Comparison of ENCODE assay signal across 8 cellular contexts in the genomic region with DNA sequence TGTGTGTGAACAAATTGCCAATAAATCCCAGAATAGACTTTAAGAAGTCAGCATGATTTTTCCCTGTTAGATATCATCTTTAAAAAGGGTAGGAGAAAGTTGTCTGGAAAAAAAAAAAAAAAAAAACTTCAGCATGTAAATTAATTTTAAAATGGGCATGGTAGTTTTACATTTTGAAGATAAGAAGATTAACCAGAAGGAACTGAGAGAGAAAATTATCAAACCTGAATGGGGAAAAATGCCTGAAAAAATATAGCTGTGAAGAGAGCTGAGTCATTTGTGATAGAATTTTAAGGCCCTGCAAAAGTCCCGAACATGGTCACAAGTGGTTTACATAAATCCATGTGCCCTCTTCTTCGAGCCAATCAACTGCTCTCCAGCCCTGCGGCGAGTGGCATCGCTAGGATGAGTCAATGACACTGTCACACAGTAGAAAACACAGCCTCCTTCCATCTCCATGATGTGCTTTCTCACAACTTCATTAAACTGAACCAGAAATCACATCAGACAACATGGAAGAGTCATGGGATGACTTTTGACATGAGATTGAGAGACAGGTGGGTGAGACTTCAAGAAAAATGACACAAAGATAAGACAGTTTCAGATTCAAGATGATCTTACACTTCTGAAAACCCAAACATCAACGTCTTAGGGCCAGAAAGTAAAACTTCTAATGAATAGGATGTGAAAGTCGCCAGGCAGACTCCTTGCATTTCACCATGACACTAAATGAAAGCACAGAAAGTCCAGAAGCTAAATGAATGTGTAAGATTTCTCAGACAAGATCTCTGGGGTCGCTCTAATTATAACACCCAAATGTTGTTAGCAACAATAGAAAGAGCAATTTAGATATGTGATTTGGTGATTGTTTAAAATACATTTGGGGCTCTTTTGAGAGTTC.
DNase-seq lines count a peak whose midpoint lies in the region; ATAC-seq and TF ChIP-seq lines count a peak whose summit lies in the region.

No MANE protein-coding gene starts in this region.

- peak; percentile 31 for DNase-seq in activated CD4-positive, alpha-beta T cell treated with anti-CD3 and anti-CD28 coated beads, Interleukin-2, amount 10 ng/mL, durations not matched to agents 7 days and 5 days
- DNase-seq in stimulated activated CD4-positive, alpha-beta T cell treated with anti-CD3 and anti-CD28 coated beads, Interleukin-1b, Interleukin-23, amount 100 ng/mL, for 4 hours (ENCODE audit: low read depth in 2 of 2), result peak; percentile 12 to 51
- DNase-seq in RKO (ENCODE audit: low spot score) (no peak), chondrocyte (ENCODE audit: low spot score) (no peak), gastrocnemius medialis (no peak), midbrain (lab: John Stamatoyannopoulos, UW) (no peak)

- POLR2A ChIA-PET in activated CD4-positive, alpha-beta T cell treated with anti-CD3 and anti-CD28 coated beads, Interleukin-2, amount 10 ng/mL, durations not matched to agents 7 days and 5 days (lab: Charles Lee), result interaction anchor here (0.6 to 1.0 kb wide), 3 partner anchors 14 to 1351 kb away, joined by 3 read pairs; no protein-coding TSS in a partner anchor

- no peaks in the 10 kb centered on the region for H3K27me3 Mint-ChIP-seq in activated CD4-positive, alpha-beta T cell treated with anti-CD3 and anti-CD28 coated beads, Interleukin-2, amount 10 ng/mL, durations not matched to agents 7 days and 5 days
- peaks cover 4% of the 10 kb centered on the region for H3K27me3 Mint-ChIP-seq in chondrocyte (ENCODE audit: low read depth)

- CTCF ChIA-PET in activated CD4-positive, alpha-beta T cell treated with anti-CD3 and anti-CD28 coated beads, Interleukin-2, amount 10 ng/mL, durations not matched to agents 7 days and 5 days (lab: Charles Lee), result interaction anchor here (0.5 to 0.7 kb wide), 5 partner anchors 29 to 145 kb away, joined by 3 to 5 read pairs (median 4); no protein-coding TSS in a partner anchor

- peaks cover 20% of the 10 kb centered on the region for H3K4me1 Mint-ChIP-seq in activated CD4-positive, alpha-beta T cell treated with anti-CD3 and anti-CD28 coated beads, Interleukin-2, amount 10 ng/mL, durations not matched to agents 7 days and 5 days
- H3K4me1 Mint-ChIP-seq in chondrocyte (ENCODE audit: low read depth), result peaks cover 12% of the 10 kb centered on the region

- ATAC-seq in GM19023 (IDR thresholded peaks at IDR 0.05; ENCODE audit: unreplicated experiment), result peak; percentile 91
- peak; percentile 84 for ATAC-seq in HG02981 (IDR thresholded peaks at IDR 0.05; ENCODE audit: unreplicated experiment)
- ATAC-seq in gastrocnemius medialis, result no peak

- H3K27ac ChIP-seq in gastrocnemius medialis, result no peak overlapping the region

- intact Hi-C loops in gastrocnemius medialis (cut with DNase I; ENCODE audit: low total_unique reads), result no loop called here

- H3K4me1 ChIP-seq in gastrocnemius medialis, result peaks cover 0 to 17% of the 10 kb centered on the region in 2 donors

- no peak for TF ChIP-seq CTCF in chondrocyte (IDR thresholded peaks at IDR 0.05)
- no peak for TF ChIP-seq CTCF in gastrocnemius medialis (IDR thresholded peaks at IDR 0.05 in 4 of 5, conservative IDR thresholded peaks at IDR 0.05 in 1 of 5)

- H3K9me3 ChIP-seq in gastrocnemius medialis, result no peaks in the 10 kb centered on the region

- H3K4me3 Mint-ChIP-seq in activated CD4-positive, alpha-beta T cell treated with anti-CD3 and anti-CD28 coated beads, Interleukin-2, amount 10 ng/mL, durations not matched to agents 7 days and 5 days, result no peak overlapping the region
- no peak overlapping the region for H3K4me3 Mint-ChIP-seq in chondrocyte (ENCODE audit: unreplicated experiment)

- H3K36me3 ChIP-seq in gastrocnemius medialis, result no peaks in the 10 kb centered on the region

- in situ Hi-C loops in gastrocnemius medialis (cut with MboI; ENCODE audit: low sequenced_read_pairs in 4 of 4), result no loop called here

- TF ChIP-seq POLR2A in gastrocnemius medialis (IDR thresholded peaks at IDR 0.05), result no peak

- H3K4me3 ChIP-seq in gastrocnemius medialis, result no peak overlapping the region

- H3K27me3 ChIP-seq in gastrocnemius medialis, result no peaks in the 10 kb centered on the region

- peak overlapping the region; percentile 67 for H3K27ac Mint-ChIP-seq in activated CD4-positive, alpha-beta T cell treated with anti-CD3 and anti-CD28 coated beads, Interleukin-2, amount 10 ng/mL, durations not matched to agents 7 days and 5 days
- no peak overlapping the region for H3K27ac Mint-ChIP-seq in chondrocyte (ENCODE audit: unreplicated experiment)

- H3K36me3 Mint-ChIP-seq in activated CD4-positive, alpha-beta T cell treated with anti-CD3 and anti-CD28 coated beads, Interleukin-2, amount 10 ng/mL, durations not matched to agents 7 days and 5 days (ENCODE audit: low read depth), result no peaks in the 10 kb centered on the region
- H3K36me3 Mint-ChIP-seq in chondrocyte (ENCODE audit: low read depth), result no peaks in the 10 kb centered on the region

- H3K9me3 Mint-ChIP-seq in activated CD4-positive, alpha-beta T cell treated with anti-CD3 and anti-CD28 coated beads, Interleukin-2, amount 10 ng/mL, durations not matched to agents 7 days and 5 days, result peaks cover 2% of the 10 kb centered on the region
- H3K9me3 Mint-ChIP-seq in chondrocyte (ENCODE audit: low read depth), result peaks cover 8% of the 10 kb centered on the region

Comparison
In these comparisons a context has a peak if more than half of its experiments do, and no peak if none do; other contexts are left out.
1. ATAC-seq: peak in GM19023 (single experiment) and HG02981 (single experiment); none in gastrocnemius medialis (0 of 2).
2. DNase-seq: peak in activated CD4-positive, alpha-beta T cell treated with anti-CD3 and anti-CD28 coated beads, Interleukin-2, amount 10 ng/mL, durations not matched to agents 7 days and 5 days (single experiment) and stimulated activated CD4-positive, alpha-beta T cell treated with anti-CD3 and anti-CD28 coated beads, Interleukin-1b, Interleukin-23, amount 100 ng/mL, for 4 hours (2 of 2); none in RKO (single experiment), chondrocyte (single experiment), gastrocnemius medialis (0 of 2) and midbrain (single experiment).